Comparison of ENCODE assay signal across 21 cellular contexts in the genomic region with DNA sequence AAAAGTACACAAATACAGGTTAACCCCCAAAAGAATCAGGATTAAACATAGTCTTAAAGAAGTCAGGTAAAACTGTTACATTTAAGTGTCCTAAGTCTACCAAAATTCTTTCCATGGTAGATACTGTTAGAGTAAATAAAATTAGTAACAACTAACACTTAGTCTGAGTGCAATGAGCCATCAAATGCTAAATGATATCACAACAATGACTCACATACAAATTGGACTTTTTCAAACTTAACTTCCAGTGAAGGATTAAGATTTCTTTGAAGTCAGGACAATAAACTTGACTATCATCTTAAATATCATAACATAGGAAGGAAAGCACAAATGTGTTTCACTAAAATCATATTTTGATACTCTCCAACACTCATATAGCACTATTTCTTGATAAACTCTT. TPM values are rescaled to one million over a fixed set of nuclear protein-coding genes. Genes with fewer than 3 reads are reported as not detected.
DNase-seq lines count a peak whose midpoint lies in the region; FAIRE-seq and TF ChIP-seq lines count a peak whose summit lies in the region.
"Had no signal": no experiment of that assay in that cellular context is flagged by ENCODE, and none has a peak within 500 bp of the region (broad histone marks: within the 10 kb centered on the region; RNA-seq: fewer than 3 reads in every experiment).

No MANE protein-coding gene starts in this region.

- no peak for DNase-seq in activated CD4-positive, alpha-beta T cell treated with anti-CD3 and anti-CD28 coated beads, Interleukin-2, amount 10 ng/mL, durations not matched to agents 24 days and 14 days
- no peak for DNase-seq in activated CD4-positive, alpha-beta T cell treated with anti-CD3 and anti-CD28 coated beads, Interleukin-2, amount 50 U/mL, for 4 hours
- peak; percentile 51 for DNase-seq in astrocyte (ENCODE audit: low read depth)
- DNase-seq in nephron progenitor cell, result no peak
- no peak for DNase-seq in erythroblast (lab: John Stamatoyannopoulos, UW)
- DNase-seq in GM19238 (ENCODE audit: insufficient read length, low spot score), result no peak
- no peak for DNase-seq in iPS-NIHi7 (ENCODE audit: extremely low spot score)
- DNase-seq: activated CD4-positive, alpha-beta T cell treated with anti-CD3 and anti-CD28 coated beads, Interleukin-2, amount 50 U/mL, for 48 hours; activated T-cell treated with anti-CD3 and anti-CD28 coated beads, Interleukin-2, amount 50 U/mL, for 4 hours; brain microvascular endothelial cell; cortex of kidney; heart left ventricle; lower lobe of right lung; NCI-H2171 treated with DMSO at 0.1 percent for 48 hours; NCI-H774; OCI-M1; stimulated activated CD4-positive, alpha-beta T cell treated with anti-CD3 and anti-CD28 coated beads, Interleukin-4, amount 100 ng/mL, for 1 hour; upper lobe of right lung had no signal

- no peaks in the 10 kb centered on the region for H3K9me3 ChIP-seq in HEK293 (ENCODE audit: control insufficient read depth, insufficient read depth, low read depth, low read length)
- H3K9me3 ChIP-seq in astrocyte (ENCODE audit: insufficient read depth, low read depth, low read length), result no peaks in the 10 kb centered on the region
- H3K9me3 ChIP-seq: lower lobe of right lung, upper lobe of right lung had no signal

- peak overlapping the region; percentile 4 for H3K4me2 ChIP-seq in astrocyte (ENCODE audit: low read length)
- H3K4me2 ChIP-seq: smooth muscle cell had no signal

- H3K4me3 ChIP-seq in HEK293 (ENCODE audit: low read depth, low read length), result no peak overlapping the region
- H3K4me3 ChIP-seq in astrocyte (ENCODE audit: insufficient read depth, low read depth, low read length), result no peak overlapping the region
- H3K4me3 ChIP-seq: heart left ventricle, lower lobe of right lung, smooth muscle cell, upper lobe of right lung had no signal

- peaks cover 15% of the 10 kb centered on the region for H3K4me1 Mint-ChIP-seq in activated CD4-positive, alpha-beta T cell treated with anti-CD3 and anti-CD28 coated beads, Interleukin-2, amount 10 ng/mL, durations not matched to agents 24 days and 14 days
- H3K4me1 Mint-ChIP-seq in astrocyte (ENCODE audit: low read depth, unreplicated experiment) (peaks cover 8% of the 10 kb centered on the region), nephron progenitor cell (no peaks in the 10 kb centered on the region)

- TF ChIP-seq CTCF in HEK293 (tag by site-specific recombination; IDR thresholded peaks at IDR 0.05) (no peak), astrocyte (IDR thresholded peaks at IDR 0.05; ENCODE audit: insufficient read depth, low read depth, low read length) (no peak), nephron progenitor cell (IDR thresholded peaks at IDR 0.05) (no peak)

- no peaks in the 10 kb centered on the region; the same call in 1 of the 2 replicates for H3K4me1 ChIP-seq in HEK293 (ENCODE audit: control insufficient read depth, insufficient read depth, low read length)
- H3K4me1 ChIP-seq in astrocyte (ENCODE audit: insufficient read depth, low read length), result peaks cover 15% of the 10 kb centered on the region

- peaks cover 92% of the 10 kb centered on the region for H3K79me2 ChIP-seq in astrocyte (ENCODE audit: insufficient read depth, low read length)

- peaks cover 48% of the 10 kb centered on the region for H4K20me1 ChIP-seq in astrocyte (ENCODE audit: insufficient read depth, low read length)

- H3K36me3 Mint-ChIP-seq in activated CD4-positive, alpha-beta T cell treated with anti-CD3 and anti-CD28 coated beads, Interleukin-2, amount 10 ng/mL, durations not matched to agents 24 days and 14 days (ENCODE audit: low read depth), result peaks cover 28% of the 10 kb centered on the region
- H3K36me3 Mint-ChIP-seq in astrocyte (ENCODE audit: low read depth, unreplicated experiment) (peaks cover 3% of the 10 kb centered on the region), nephron progenitor cell (ENCODE audit: low read depth) (peaks cover 51% of the 10 kb centered on the region)

- no peak for TF ChIP-seq POLR2A in erythroblast (IDR thresholded peaks at IDR 0.05; ENCODE audit: low read length)

- no peaks in the 10 kb centered on the region for H3K27me3 Mint-ChIP-seq in activated CD4-positive, alpha-beta T cell treated with anti-CD3 and anti-CD28 coated beads, Interleukin-2, amount 10 ng/mL, durations not matched to agents 24 days and 14 days
- no peaks in the 10 kb centered on the region for H3K27me3 Mint-ChIP-seq in astrocyte (ENCODE audit: low read depth, unreplicated experiment)
- no peaks in the 10 kb centered on the region for H3K27me3 Mint-ChIP-seq in nephron progenitor cell (ENCODE audit: low read depth, poor library complexity)

- H3K36me3 ChIP-seq in HEK293 (ENCODE audit: control insufficient read depth in 2 of 2, insufficient read depth in 1 of 2, low read length in 2 of 2) (peaks cover 3 to 6% of the 10 kb centered on the region in 2 experiments; a peak in 1 of 3 replicates), astrocyte (ENCODE audit: insufficient read depth, low read length) (no peaks in the 10 kb centered on the region)
- H3K36me3 ChIP-seq: brain microvascular endothelial cell had no signal

- H3K27ac Mint-ChIP-seq in activated CD4-positive, alpha-beta T cell treated with anti-CD3 and anti-CD28 coated beads, Interleukin-2, amount 10 ng/mL, durations not matched to agents 24 days and 14 days, result peak overlapping the region; percentile 2
- H3K27ac Mint-ChIP-seq in astrocyte (ENCODE audit: unreplicated experiment) (no peak overlapping the region), nephron progenitor cell (peak overlapping the region; percentile 54)

- no peak overlapping the region for H3K9ac ChIP-seq in astrocyte (ENCODE audit: low read length)

- H3K4me3 Mint-ChIP-seq in activated CD4-positive, alpha-beta T cell treated with anti-CD3 and anti-CD28 coated beads, Interleukin-2, amount 10 ng/mL, durations not matched to agents 24 days and 14 days, result no peak overlapping the region
- H3K4me3 Mint-ChIP-seq in astrocyte (ENCODE audit: unreplicated experiment) (no peak overlapping the region), nephron progenitor cell (no peak overlapping the region)
- H3K4me3 Mint-ChIP-seq: activated T-cell treated with anti-CD3 and anti-CD28 coated beads, Interleukin-2, amount 50 U/mL, for 4 hours had no signal

- no peak overlapping the region for H2AFZ ChIP-seq in astrocyte (ENCODE audit: low read depth, low read length)

- H3K9me3 Mint-ChIP-seq in activated CD4-positive, alpha-beta T cell treated with anti-CD3 and anti-CD28 coated beads, Interleukin-2, amount 10 ng/mL, durations not matched to agents 24 days and 14 days, result peaks cover 8% of the 10 kb centered on the region
- H3K9me3 Mint-ChIP-seq in astrocyte (ENCODE audit: unreplicated experiment) (peaks cover 3% of the 10 kb centered on the region), nephron progenitor cell (peaks cover 13% of the 10 kb centered on the region)

- no peak overlapping the region for H3K27ac ChIP-seq in HEK293 (ENCODE audit: extremely low read depth, low read depth, low read length)
- peak overlapping the region; percentile 5 for H3K27ac ChIP-seq in astrocyte (ENCODE audit: low read depth, low read length)
- H3K27ac ChIP-seq: brain microvascular endothelial cell, lower lobe of right lung, upper lobe of right lung had no signal

- POLR2A ChIA-PET in HEK293 (lab: Yijun Ruan, JAX), result no interaction called here

- intact Hi-C loops in activated CD4-positive, alpha-beta T cell treated with anti-CD3 and anti-CD28 coated beads, Interleukin-2, amount 10 ng/mL, durations not matched to agents 24 days and 14 days (cut with micrococcal nuclease), result no loop called here

- H3K27me3 ChIP-seq in astrocyte (ENCODE audit: insufficient read depth, low read length), result no peaks in the 10 kb centered on the region
- H3K27me3 ChIP-seq: brain microvascular endothelial cell, heart left ventricle, upper lobe of right lung had no signal

- CTCF ChIA-PET in HEK293 (lab: Yijun Ruan, JAX), result no interaction called here

- FAIRE-seq in astrocyte (lab: Jason Lieb, UNC), result no peak
- FAIRE-seq: endometrium had no signal

TF ChIP-seq in HEK293, 187 proteins besides CTCF, POLR2A, EP300 and RAD21:
- TF ChIP-seq OSR2 (tag by site-specific recombination; IDR thresholded peaks at IDR 0.05), result peak; percentile 60
- peak; percentile 52; the same call in 1 of the 2 replicates for TF ChIP-seq ZNF366 (tag by site-specific recombination; conservative IDR thresholded peaks at IDR 0.05)
- no peak for TF ChIP-seq ZNF596 (tag by site-specific recombination; IDR thresholded peaks at IDR 0.05)
- TF ChIP-seq ZEB2 (tag by site-specific recombination; IDR thresholded peaks at IDR 0.05), result 0 out of 2 replicates have a peak, but pooled peaks have one; percentile 28
- no peak for TF ChIP-seq ZNF2 (tag by site-specific recombination; IDR thresholded peaks at IDR 0.05)
- peak; percentile 51; the same call in 1 of the 2 replicates for TF ChIP-seq ZNF629 (tag by site-specific recombination; IDR thresholded peaks at IDR 0.05)
- TF ChIP-seq, protein P1, sequence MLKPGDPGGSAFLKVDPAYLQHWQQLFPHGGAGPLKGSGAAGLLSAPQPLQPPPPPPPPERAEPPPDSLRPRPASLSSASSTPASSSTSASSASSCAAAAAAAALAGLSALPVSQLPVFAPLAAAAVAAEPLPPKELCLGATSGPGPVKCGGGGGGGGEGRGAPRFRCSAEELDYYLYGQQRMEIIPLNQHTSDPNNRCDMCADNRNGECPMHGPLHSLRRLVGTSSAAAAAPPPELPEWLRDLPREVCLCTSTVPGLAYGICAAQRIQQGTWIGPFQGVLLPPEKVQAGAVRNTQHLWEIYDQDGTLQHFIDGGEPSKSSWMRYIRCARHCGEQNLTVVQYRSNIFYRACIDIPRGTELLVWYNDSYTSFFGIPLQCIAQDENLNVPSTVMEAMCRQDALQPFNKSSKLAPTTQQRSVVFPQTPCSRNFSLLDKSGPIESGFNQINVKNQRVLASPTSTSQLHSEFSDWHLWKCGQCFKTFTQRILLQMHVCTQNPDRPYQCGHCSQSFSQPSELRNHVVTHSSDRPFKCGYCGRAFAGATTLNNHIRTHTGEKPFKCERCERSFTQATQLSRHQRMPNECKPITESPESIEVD (tag by site-specific recombination; IDR thresholded peaks at IDR 0.05), result peak; percentile 89
- peak; percentile 38; the same call in 1 of the 2 replicates for TF ChIP-seq ZNF843 (tag by site-specific recombination; IDR thresholded peaks at IDR 0.05)
- no peak for TF ChIP-seq ZNF133 (tag by site-specific recombination; IDR thresholded peaks at IDR 0.05)

RNA-seq across cellular contexts. Expression of a gene that starts 43.9 kb away (rescaled TPM):
- total RNA-seq in activated CD4-positive, alpha-beta T cell treated with anti-CD3 and anti-CD28 coated beads, Interleukin-2, amount 10 ng/mL, durations not matched to agents 24 days and 14 days, result 31.8 and 38.0 TPM in 2 replicates
- 44.5 and 47.2 TPM in 2 replicates for total RNA-seq in astrocyte
